7 cellular contexts compared by ENCODE assay signal in genomic region chr13:52204546-52204945, GRCh38. TPM values are rescaled to one million over a fixed set of nuclear protein-coding genes. Genes with fewer than 3 reads are reported as not detected.
A peak's percentile ranks its signal among the peaks of the same experiment; 100 is the strongest.
DNase-seq lines count a peak whose midpoint lies in the region; TF ChIP-seq lines count a peak whose summit lies in the region.
"Not testable (repeated sequence)": the region's sequence is repeated elsewhere in the genome, so short reads cannot be mapped to it uniquely, and the experiment has no call there.

No MANE protein-coding gene starts in this region.

- not testable (repeated sequence) for H3K18ac ChIP-seq in mesendoderm (ENCODE audit: low read length)

- DNase-seq in EH (ENCODE audit: low read depth) = peak; percentile 30
- DNase-seq in HL-60 (ENCODE audit: low read depth in 1 of 2, low spot score in 1 of 2); hepatocyte (ENCODE audit: low spot score): not testable (repeated sequence)
- DNase-seq in amniotic epithelial cell (ENCODE audit: low read depth) = peak; percentile 89
- DNase-seq in epithelial cell of esophagus (ENCODE audit: low read depth) = peak; percentile 31
- peak; percentile 10 for DNase-seq in fibroblast of pulmonary artery (ENCODE audit: low read depth)
- peak; percentile 19 for DNase-seq in mesendoderm

- not testable (repeated sequence) for H3K9ac ChIP-seq in mesendoderm (ENCODE audit: low read length)

- H3K79me1 ChIP-seq in mesendoderm (ENCODE audit: low read length) = not testable (repeated sequence)

- H3K27me3 ChIP-seq in HL-60 (ENCODE audit: insufficient read depth, poor library complexity, severe bottlenecking); hepatocyte; mesendoderm (ENCODE audit: insufficient read depth, low read length, poor library complexity): not testable (repeated sequence)

- H3K23ac ChIP-seq in mesendoderm (ENCODE audit: low read length) = not testable (repeated sequence)

- not testable (repeated sequence) for H4K8ac ChIP-seq in mesendoderm (ENCODE audit: low read depth, low read length)

- H4K20me1 ChIP-seq in hepatocyte (ENCODE audit: insufficient read depth, poor library complexity, severe bottlenecking) = not testable (repeated sequence)

- not testable (repeated sequence) for H3K79me2 ChIP-seq in hepatocyte; mesendoderm (ENCODE audit: control insufficient read depth, insufficient read depth, low read length)

- H3K36me3 ChIP-seq in hepatocyte (replicated peaks; ENCODE audit: insufficient read depth, low read depth); mesendoderm (ENCODE audit: control insufficient read depth, insufficient read depth, low read length): not testable (repeated sequence)

- not testable (repeated sequence) for H2BK5ac ChIP-seq in mesendoderm (ENCODE audit: low read length)

- not testable (repeated sequence) for H3K4me2 ChIP-seq in hepatocyte; mesendoderm (ENCODE audit: low read length)

- H3K4ac ChIP-seq in mesendoderm (ENCODE audit: low read depth, low read length) = not testable (repeated sequence)

- peaks cover 12% of the 10 kb centered on the region for H3K4me1 ChIP-seq in hepatocyte (ENCODE audit: insufficient read depth)
- not testable (repeated sequence) for H3K4me1 ChIP-seq in mesendoderm (ENCODE audit: control insufficient read depth, low read depth, low read length)

- H2BK120ac ChIP-seq in mesendoderm (ENCODE audit: low read depth, low read length) = not testable (repeated sequence)

- not testable (repeated sequence) for H3K9me3 ChIP-seq in hepatocyte (ENCODE audit: low read depth)

- H3K9me2 ChIP-seq in hepatocyte (replicated peaks; ENCODE audit: insufficient read depth) = not testable (repeated sequence)

- TF ChIP-seq CTCF in HL-60 (IDR thresholded peaks at IDR 0.05; ENCODE audit: insufficient read depth, low read length); epithelial cell of esophagus (IDR thresholded peaks at IDR 0.05; ENCODE audit: insufficient read depth, low read depth, low read length, missing control alignments); fibroblast of pulmonary artery (IDR thresholded peaks at IDR 0.05; ENCODE audit: low read length, missing control alignments); hepatocyte (IDR thresholded peaks at IDR 0.05; ENCODE audit: poor library complexity): not testable (repeated sequence)

- H3K56ac ChIP-seq in mesendoderm (ENCODE audit: low read length) = not testable (repeated sequence)

- H3K27ac ChIP-seq in HL-60 (replicated peaks) = peak overlapping the region; percentile 53
- H3K27ac ChIP-seq in hepatocyte = peak overlapping the region; percentile 44
- not testable (repeated sequence) for H3K27ac ChIP-seq in mesendoderm (ENCODE audit: low read depth, low read length)

- H2AFZ ChIP-seq in hepatocyte = not testable (repeated sequence)

- not testable (repeated sequence) for H4K5ac ChIP-seq in mesendoderm (ENCODE audit: low read length)

- 75% methylated on average over 4 of the region's 4 CpGs for WGBS in hepatocyte (ENCODE audit: low lambda C conversion rate, missing lambda C conversion rate)
- WGBS in mesendoderm (ENCODE audit: extremely low coverage, insufficient coverage, low lambda C conversion rate) = no CpG with 5 or more reads among the region's 4 CpGs

- H2BK15ac ChIP-seq in mesendoderm (replicated peaks; ENCODE audit: low read depth) = not testable (repeated sequence)

- not testable (repeated sequence) for H2AK5ac ChIP-seq in mesendoderm (ENCODE audit: low read length)

- H3K4me3 ChIP-seq in HL-60 (replicated peaks; ENCODE audit: insufficient read depth, low read length); epithelial cell of esophagus (ENCODE audit: low read length); fibroblast of pulmonary artery (replicated peaks; ENCODE audit: low read depth, low read length); hepatocyte; mesendoderm (ENCODE audit: low read length): not testable (repeated sequence)

RNA-seq across cellular contexts. Expression of gene NEK3, which starts 45.1 kb away (rescaled TPM):
- 11.0 and 11.2 TPM in 2 replicates for total RNA-seq in hepatocyte
- polyA plus RNA-seq in hepatocyte = 11.0 and 15.3 TPM in 2 replicates
- 26.5 TPM for polyA plus RNA-seq in mesendoderm (2013, experiment 1 of 2)
- 27.1 TPM for polyA plus RNA-seq in mesendoderm (2013, experiment 2 of 2)
